ENCODE assay signal across 7 cellular contexts in the genomic region with DNA sequence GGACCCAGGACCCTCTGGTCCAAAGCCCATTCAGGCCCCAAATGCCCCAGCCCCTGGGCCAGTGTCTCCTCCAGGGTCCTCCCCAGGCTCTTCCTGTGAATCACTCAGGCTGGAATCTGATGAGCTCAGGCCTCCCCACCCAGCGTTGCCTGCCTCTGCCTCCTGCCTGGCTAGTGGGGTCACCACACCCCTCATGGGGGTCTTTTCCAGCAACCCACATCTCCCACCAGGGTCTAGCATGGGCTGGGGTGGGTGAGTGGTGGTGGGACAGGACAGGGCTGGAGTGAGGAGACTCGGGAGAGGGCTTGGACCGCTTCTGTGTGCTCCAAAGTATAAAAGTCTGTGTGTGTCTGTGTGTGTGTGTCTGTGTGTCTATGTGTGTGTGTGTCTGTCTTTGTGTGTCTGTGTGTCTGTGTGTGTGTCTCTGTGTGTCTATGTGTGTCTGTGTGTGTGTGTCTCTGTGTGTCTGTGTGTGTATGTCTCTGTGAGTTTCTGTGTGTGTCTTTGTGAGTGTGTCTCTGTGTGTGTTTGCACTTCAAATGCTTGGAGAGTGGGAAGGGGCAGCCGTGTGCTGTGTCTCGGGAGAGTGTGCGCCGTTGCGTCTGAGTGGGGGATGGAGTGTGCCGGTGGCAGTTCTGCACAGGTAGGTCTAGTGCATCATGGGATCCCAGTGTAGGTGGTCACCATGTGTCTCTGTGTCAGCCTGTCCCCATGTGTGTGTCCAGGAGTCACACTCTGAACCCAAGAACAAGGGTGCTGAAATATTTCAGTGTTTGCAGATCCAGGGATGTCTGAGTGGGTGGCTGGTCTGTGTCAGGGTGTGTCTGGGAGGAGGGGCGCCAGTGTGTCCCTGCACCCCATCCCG. TPM values are rescaled to one million over a fixed set of nuclear protein-coding genes. Genes with fewer than 3 reads are reported as not detected.
DNase-seq lines count a peak whose midpoint lies in the region.
"Had no signal": no experiment of that assay in that cellular context is flagged by ENCODE, and none has a peak within 500 bp of the region (broad histone marks: within the 10 kb centered on the region; RNA-seq: fewer than 3 reads in every experiment).

No MANE protein-coding gene starts in this region.

- peak overlapping the region; percentile 19 for H2AFZ ChIP-seq in mesenchymal stem cell (ENCODE audit: low read depth, low read length)

- peaks cover 29% of the 10 kb centered on the region for H3K4me1 ChIP-seq in CD4-positive, alpha-beta memory T cell (ENCODE audit: insufficient read depth, low read length)
- H3K4me1 ChIP-seq in mesenchymal stem cell (ENCODE audit: control insufficient read depth, insufficient read depth, low read depth, low read length), result peaks cover 54% of the 10 kb centered on the region

- H3K4me3 ChIP-seq in CD4-positive, alpha-beta memory T cell (ENCODE audit: low read length in 2 of 2), result no peak overlapping the region
- H3K4me3 ChIP-seq in mesenchymal stem cell (ENCODE audit: insufficient read depth in 1 of 2, low read depth in 1 of 2, low read length in 2 of 2), result peak overlapping the region in 1 of 2 experiments; percentile 60
- H3K4me3 ChIP-seq: testis had no signal

- H2BK12ac ChIP-seq in mesenchymal stem cell (ENCODE audit: low read length in 2 of 2), result peak overlapping the region; percentile 99

- peaks cover 18 to 27% (median 22%) of the 10 kb centered on the region in 4 donors for H3K4me1 Mint-ChIP-seq in CD4-positive, alpha-beta memory T cell
- H3K4me1 Mint-ChIP-seq in activated T-helper 1 cell treated with anti-CD3 and anti-CD28 coated beads, Interleukin-12 subunit alpha, Interleukin-12 subunit beta, Interleukin-2, Interleukin-4 antibody, amounts not matched to agents 30 ng/mL and 10 ng/mL and 1 ng/mL, durations not matched to agents 14 hours and 24 hours and 36 hours (ENCODE audit: low read depth), result peaks cover 25% of the 10 kb centered on the region

- no peaks in the 10 kb centered on the region for H3K9me3 ChIP-seq in CD4-positive, alpha-beta memory T cell (ENCODE audit: control insufficient read depth in 1 of 2, low read length in 2 of 2)
- H3K9me3 ChIP-seq in mesenchymal stem cell (ENCODE audit: control insufficient read depth, low read length), result no peaks in the 10 kb centered on the region
- H3K9me3 ChIP-seq: testis had no signal

- H3K36me3 Mint-ChIP-seq in CD4-positive, alpha-beta memory T cell, result no peaks in the 10 kb centered on the region
- no peaks in the 10 kb centered on the region for H3K36me3 Mint-ChIP-seq in activated T-helper 1 cell treated with anti-CD3 and anti-CD28 coated beads, Interleukin-12 subunit alpha, Interleukin-12 subunit beta, Interleukin-2, Interleukin-4 antibody, amounts not matched to agents 30 ng/mL and 10 ng/mL and 1 ng/mL, durations not matched to agents 14 hours and 24 hours and 36 hours (ENCODE audit: low read depth)

- peak overlapping the region; percentile 96 for H3K18ac ChIP-seq in mesenchymal stem cell (ENCODE audit: low read depth in 1 of 2, low read length in 2 of 2)

- no peak overlapping the region for H3K23ac ChIP-seq in mesenchymal stem cell (ENCODE audit: low read length in 2 of 2)

- peak overlapping the region; percentile 4 for H3K4me2 ChIP-seq in mesenchymal stem cell (ENCODE audit: low read length, poor library complexity, severe bottlenecking)

- peak overlapping the region; percentile 83 for H2AK5ac ChIP-seq in mesenchymal stem cell (ENCODE audit: low read length, severe bottlenecking)

- H3K27ac ChIP-seq in CD4-positive, alpha-beta memory T cell (ENCODE audit: low read depth, low read length), result no peak overlapping the region
- H3K27ac ChIP-seq in mesenchymal stem cell (ENCODE audit: low read length, poor library complexity, severe bottlenecking), result peak overlapping the region; percentile 96

- H4K91ac ChIP-seq in mesenchymal stem cell (ENCODE audit: low read length), result peak overlapping the region; percentile 98

- H3K14ac ChIP-seq in mesenchymal stem cell (ENCODE audit: low read length in 2 of 2), result peak overlapping the region in 1 of 2 experiments; percentile 88

- intact Hi-C loops in CD4-positive, alpha-beta memory T cell (cut with micrococcal nuclease), result loop anchor here (1.0 to 5.0 kb wide), 3 partner anchors 15 to 105 kb away; no protein-coding TSS in a partner anchor
- intact Hi-C loops in activated T-helper 1 cell treated with anti-CD3 and anti-CD28 coated beads, Interleukin-12 subunit alpha, Interleukin-12 subunit beta, Interleukin-2, Interleukin-4 antibody, amounts not matched to agents 30 ng/mL and 10 ng/mL and 1 ng/mL, durations not matched to agents 14 hours and 24 hours and 36 hours (cut with micrococcal nuclease), result loop anchor here (1.0 to 2.0 kb wide), 6 partner anchors 9 to 105 kb away; a partner anchor contains a TSS

- CTCF ChIA-PET in CD4-positive, alpha-beta memory T cell (lab: Charles Lee; ENCODE audit: partially characterized antibody), result interaction anchor here (1.6 kb wide), 1 partner anchor 16 kb away, joined by 24 read pairs; no protein-coding TSS in a partner anchor

- peak overlapping the region; percentile 93 to 95 for H3K4ac ChIP-seq in mesenchymal stem cell (ENCODE audit: low read depth in 1 of 2, low read length in 2 of 2)

- H3K4me3 Mint-ChIP-seq in CD4-positive, alpha-beta memory T cell, result peak overlapping the region in 5 of 8 donors; percentile 5 to 76 (median 18)
- H3K4me3 Mint-ChIP-seq in activated T-helper 1 cell treated with anti-CD3 and anti-CD28 coated beads, Interleukin-12 subunit alpha, Interleukin-12 subunit beta, Interleukin-2, Interleukin-4 antibody, amounts not matched to agents 30 ng/mL and 10 ng/mL and 1 ng/mL, durations not matched to agents 14 hours and 24 hours and 36 hours, result no peak overlapping the region

- H2BK120ac ChIP-seq in mesenchymal stem cell (ENCODE audit: low read depth, low read length), result peak overlapping the region; percentile 65

- H3K36me3 ChIP-seq in CD4-positive, alpha-beta memory T cell (ENCODE audit: insufficient read depth, low read length), result no peaks in the 10 kb centered on the region
- H3K36me3 ChIP-seq in mesenchymal stem cell (ENCODE audit: control insufficient read depth in 1 of 2, insufficient read depth in 2 of 2, low read depth in 1 of 2, low read length in 2 of 2), result peaks cover 14 to 20% of the 10 kb centered on the region in 2 experiments

- peak overlapping the region; percentile 94 for H2BK15ac ChIP-seq in mesenchymal stem cell (ENCODE audit: low read depth, poor library complexity, severe bottlenecking)

- POLR2A ChIA-PET in CD4-positive, alpha-beta memory T cell (lab: Charles Lee; ENCODE audit: partially characterized antibody), result interaction anchor here (1.4 to 3.7 kb wide), 2 partner anchors 10 to 15 kb away, joined by 9 to 32 read pairs; a partner anchor contains a TSS

- no peaks in the 10 kb centered on the region for H3K27me3 Mint-ChIP-seq in CD4-positive, alpha-beta memory T cell
- H3K27me3 Mint-ChIP-seq in activated T-helper 1 cell treated with anti-CD3 and anti-CD28 coated beads, Interleukin-12 subunit alpha, Interleukin-12 subunit beta, Interleukin-2, Interleukin-4 antibody, amounts not matched to agents 30 ng/mL and 10 ng/mL and 1 ng/mL, durations not matched to agents 14 hours and 24 hours and 36 hours (ENCODE audit: insufficient read depth), result peaks cover under 1% of the 10 kb centered on the region

- peak overlapping the region; percentile 85 for H4K8ac ChIP-seq in mesenchymal stem cell (ENCODE audit: low read length)

- peak overlapping the region; percentile 85 for H3K9ac ChIP-seq in mesenchymal stem cell (ENCODE audit: low read length)

- no peak for DNase-seq in CD4-positive, alpha-beta memory T cell
- no peak for DNase-seq in activated T-helper 1 cell treated with anti-CD3 and anti-CD28 coated beads, Interleukin-12 subunit alpha, Interleukin-12 subunit beta, Interleukin-2, Interleukin-4 antibody, amounts not matched to agents 30 ng/mL and 10 ng/mL and 1 ng/mL, durations not matched to agents 14 hours and 24 hours and 36 hours (ENCODE audit: low spot score)
- DNase-seq in mesenchymal stem cell (peak; percentile 84), HPDE6-E6E7 (ENCODE audit: extremely low spot score) (no peak), NCI-H69 (lab: John Stamatoyannopoulos, UW) (no peak), D341Med (ENCODE audit: low spot score) (no peak)

- WGBS in mesenchymal stem cell, result 56% methylated on average over 10 of the region's 11 CpGs

- peak overlapping the region; percentile 9 to 77 (median 34) for H3K27ac Mint-ChIP-seq in CD4-positive, alpha-beta memory T cell
- peak overlapping the region; percentile 61 for H3K27ac Mint-ChIP-seq in activated T-helper 1 cell treated with anti-CD3 and anti-CD28 coated beads, Interleukin-12 subunit alpha, Interleukin-12 subunit beta, Interleukin-2, Interleukin-4 antibody, amounts not matched to agents 30 ng/mL and 10 ng/mL and 1 ng/mL, durations not matched to agents 14 hours and 24 hours and 36 hours

- H2BK5ac ChIP-seq in mesenchymal stem cell (ENCODE audit: low read depth, low read length, poor library complexity, severe bottlenecking), result peak overlapping the region; percentile 84

- no peaks in the 10 kb centered on the region for H3K9me3 Mint-ChIP-seq in CD4-positive, alpha-beta memory T cell
- no peaks in the 10 kb centered on the region for H3K9me3 Mint-ChIP-seq in activated T-helper 1 cell treated with anti-CD3 and anti-CD28 coated beads, Interleukin-12 subunit alpha, Interleukin-12 subunit beta, Interleukin-2, Interleukin-4 antibody, amounts not matched to agents 30 ng/mL and 10 ng/mL and 1 ng/mL, durations not matched to agents 14 hours and 24 hours and 36 hours

- no peaks in the 10 kb centered on the region for H3K27me3 ChIP-seq in CD4-positive, alpha-beta memory T cell (ENCODE audit: insufficient read depth, low read length)
- H3K27me3 ChIP-seq in mesenchymal stem cell (ENCODE audit: control insufficient read depth in 1 of 2, insufficient read depth in 1 of 2, low read length in 2 of 2), result no peaks in the 10 kb centered on the region
- H3K27me3 ChIP-seq: testis had no signal

- H3K79me1 ChIP-seq in mesenchymal stem cell (replicated peaks; ENCODE audit: low read length, poor library complexity, severe bottlenecking), result peaks cover 9% of the 10 kb centered on the region

RNA-seq across cellular contexts. Expression of a gene that starts 8.8 kb away (rescaled TPM):
- 10 to 100 TPM in 1 of 2 experiments, 1 to 10 TPM in 1; 5.8 to 10.1 TPM for total RNA-seq in CD4-positive, alpha-beta memory T cell
- polyA plus RNA-seq in CD4-positive, alpha-beta memory T cell, result 1 to 10 TPM; 2.1 to 4.9 TPM
- total RNA-seq in activated T-helper 1 cell treated with anti-CD3 and anti-CD28 coated beads, Interleukin-12 subunit alpha, Interleukin-12 subunit beta, Interleukin-2, Interleukin-4 antibody, amounts not matched to agents 30 ng/mL and 10 ng/mL and 1 ng/mL, durations not matched to agents 14 hours and 24 hours and 36 hours, result 0.78 and 0.86 TPM in 2 replicates
- 29.1 TPM for polyA plus RNA-seq in mesenchymal stem cell (2013, experiment 1 of 2)
- polyA plus RNA-seq in mesenchymal stem cell (2013, experiment 2 of 2), result 26.9 TPM

RNA-seq across cellular contexts. Expression of a gene that starts 10.6 kb away (rescaled TPM):
- under 1 TPM in 1 of 2 experiments, not detected in 1; 0.12 TPM for total RNA-seq in CD4-positive, alpha-beta memory T cell
- under 1 TPM in 1 of 2 donors, not detected in 1; 0.18 TPM for polyA plus RNA-seq in CD4-positive, alpha-beta memory T cell
- total RNA-seq in activated T-helper 1 cell treated with anti-CD3 and anti-CD28 coated beads, Interleukin-12 subunit alpha, Interleukin-12 subunit beta, Interleukin-2, Interleukin-4 antibody, amounts not matched to agents 30 ng/mL and 10 ng/mL and 1 ng/mL, durations not matched to agents 14 hours and 24 hours and 36 hours, result 0.10 TPM in 1 of 2 replicates, not detected in the other
- polyA plus RNA-seq in mesenchymal stem cell (2013, experiment 1 of 2), result 318 TPM
- 313 TPM for polyA plus RNA-seq in mesenchymal stem cell (2013, experiment 2 of 2)

RNA-seq across cellular contexts. Expression of a gene that starts 17.5 kb away (rescaled TPM):
- total RNA-seq in CD4-positive, alpha-beta memory T cell, result 10 to 100 TPM; 49.8 to 50.8 TPM
- polyA plus RNA-seq in CD4-positive, alpha-beta memory T cell, result 10 to 100 TPM; 70.3 to 78.7 TPM
- total RNA-seq in activated T-helper 1 cell treated with anti-CD3 and anti-CD28 coated beads, Interleukin-12 subunit alpha, Interleukin-12 subunit beta, Interleukin-2, Interleukin-4 antibody, amounts not matched to agents 30 ng/mL and 10 ng/mL and 1 ng/mL, durations not matched to agents 14 hours and 24 hours and 36 hours, result 63.1 and 67.1 TPM in 2 replicates
- polyA plus RNA-seq in mesenchymal stem cell (2013, experiment 1 of 2), result 37.1 TPM
- polyA plus RNA-seq in mesenchymal stem cell (2013, experiment 2 of 2), result 35.4 TPM

RNA-seq across cellular contexts. Expression of a gene that starts 20.0 kb away (rescaled TPM):
- total RNA-seq in CD4-positive, alpha-beta memory T cell, result 1 to 10 TPM; 9.7 to 9.8 TPM
- polyA plus RNA-seq in CD4-positive, alpha-beta memory T cell, result 10 to 100 TPM; 12.2 to 12.7 TPM
- 10.6 and 12.1 TPM in 2 replicates for total RNA-seq in activated T-helper 1 cell treated with anti-CD3 and anti-CD28 coated beads, Interleukin-12 subunit alpha, Interleukin-12 subunit beta, Interleukin-2, Interleukin-4 antibody, amounts not matched to agents 30 ng/mL and 10 ng/mL and 1 ng/mL, durations not matched to agents 14 hours and 24 hours and 36 hours
- polyA plus RNA-seq in mesenchymal stem cell (2013, experiment 1 of 2), result 31.2 TPM
- 31.7 TPM for polyA plus RNA-seq in mesenchymal stem cell (2013, experiment 2 of 2)

RNA-seq across cellular contexts. Expression of a gene that starts 35.7 kb away (rescaled TPM):
- total RNA-seq in CD4-positive, alpha-beta memory T cell, result not detected
- polyA plus RNA-seq in CD4-positive, alpha-beta memory T cell, result not detected
- total RNA-seq in activated T-helper 1 cell treated with anti-CD3 and anti-CD28 coated beads, Interleukin-12 subunit alpha, Interleukin-12 subunit beta, Interleukin-2, Interleukin-4 antibody, amounts not matched to agents 30 ng/mL and 10 ng/mL and 1 ng/mL, durations not matched to agents 14 hours and 24 hours and 36 hours, result not detected in 2 replicates
- polyA plus RNA-seq in mesenchymal stem cell (2013, experiment 1 of 2), result 0.44 TPM
- 0.38 TPM for polyA plus RNA-seq in mesenchymal stem cell (2013, experiment 2 of 2)
